ENCODE assay signal across 2 cellular contexts in the genomic region with DNA sequence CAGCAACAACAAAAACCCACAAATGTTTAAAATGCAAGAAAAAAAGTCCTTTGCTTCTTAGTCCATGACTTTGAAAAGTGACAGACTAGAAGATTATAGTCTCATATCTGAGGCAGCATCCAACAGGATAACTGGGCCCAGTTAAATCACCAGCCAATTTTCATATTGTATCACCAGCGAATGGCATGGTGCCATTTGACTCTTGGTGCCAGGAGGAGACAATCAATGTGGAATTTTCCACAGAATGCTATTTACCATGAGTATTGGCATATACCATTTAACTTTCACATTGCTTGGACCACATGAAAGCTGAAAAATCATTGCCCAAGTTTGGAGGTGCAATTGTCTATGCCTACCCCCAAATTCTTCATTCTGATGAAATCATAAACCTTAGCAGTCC.
A peak's percentile ranks its signal among the peaks of the same experiment; 100 is the strongest.
TF ChIP-seq lines count a peak whose summit lies in the region.

No MANE protein-coding gene starts in this region.

TF ChIP-seq in SK-N-SH, 30 proteins besides CTCF, POLR2A, EP300 and RAD21:
- TF ChIP-seq IRF3 (IDR thresholded peaks at IDR 0.05; ENCODE audit: low read depth, low read length) (no peak), NFIC (IDR thresholded peaks at IDR 0.05; ENCODE audit: borderline replicate concordance) (peak; percentile 54; the same call in 1 of the 2 replicates)
TF ChIP-seq in SK-N-SH: peak in this region for 1.

TF ChIP-seq in SK-N-SH treated with all-trans-retinoic acid at 6 μM for 48 hours, 23 proteins besides CTCF, POLR2A, EP300 and RAD21 (continued from another document):
- no peak for TF ChIP-seq CREB5 (CRISPR knock-in tag; IDR thresholded peaks at IDR 0.05; ENCODE audit: low read depth)
- TF ChIP-seq ZFP3 (CRISPR knock-in tag; IDR thresholded peaks at IDR 0.05) = no peak
- TF ChIP-seq ISL1 (CRISPR knock-in tag; IDR thresholded peaks at IDR 0.05) = no peak
- TF ChIP-seq ESRRG (CRISPR knock-in tag; IDR thresholded peaks at IDR 0.05) = no peak
- no peak for TF ChIP-seq ZC3H10 (CRISPR knock-in tag; IDR thresholded peaks at IDR 0.05)
- TF ChIP-seq ZFP30 (CRISPR knock-in tag; IDR thresholded peaks at IDR 0.05) = no peak
